Comparison of ENCODE assay signal across 27 cellular contexts in genomic region chr2:192278701-192279100, GRCh38.
"Had no signal": no experiment of that assay in that cellular context is flagged by ENCODE, and none has a peak within 500 bp of the region (broad histone marks: within the 10 kb centered on the region; RNA-seq: fewer than 3 reads in every experiment).

No MANE protein-coding gene starts in this region.

- DNase-seq: colonic mucosa; cortex of kidney; dorsolateral prefrontal cortex; effector CD4-positive, alpha-beta T cell; effector CD8-positive, alpha-beta T cell; effector memory CD4-positive, alpha-beta T cell; effector memory CD8-positive, alpha-beta T cell; endodermal cell; erythroblast; esophagus squamous epithelium; foreskin fibroblast; foreskin keratinocyte; foreskin melanocyte; gastrocnemius medialis; glutamatergic neuron; head of caudate nucleus; heart left ventricle; heart right ventricle had no signal

- H3K27ac ChIP-seq: colonic mucosa, coronary artery, dorsolateral prefrontal cortex, epithelial cell of prostate, esophagus muscularis mucosa, esophagus squamous epithelium, foreskin keratinocyte, gastrocnemius medialis, gastroesophageal sphincter, heart left ventricle, heart right ventricle had no signal

- H3K4me3 ChIP-seq: colonic mucosa, coronary artery, dorsolateral prefrontal cortex, esophagus muscularis mucosa, esophagus squamous epithelium, gastrocnemius medialis, gastroesophageal sphincter, heart left ventricle, heart right ventricle had no signal

- H3K9me3 ChIP-seq: colonic mucosa, esophagus muscularis mucosa, esophagus squamous epithelium, gastrocnemius medialis, gastroesophageal sphincter, heart left ventricle, heart right ventricle had no signal

- H3K27me3 ChIP-seq: colonic mucosa, dorsolateral prefrontal cortex, esophagus muscularis mucosa, esophagus squamous epithelium, foreskin keratinocyte, gastrocnemius medialis, gastroesophageal sphincter, heart right ventricle had no signal

- H3K36me3 ChIP-seq: colonic mucosa, esophagus muscularis mucosa, esophagus squamous epithelium, gastrocnemius medialis, gastroesophageal sphincter, heart left ventricle, heart right ventricle had no signal

- FAIRE-seq: colon, endometrium, endothelial cell of umbilical vein, frontal cortex had no signal

- H3K4me1 ChIP-seq: colonic mucosa, esophagus muscularis mucosa, esophagus squamous epithelium, foreskin keratinocyte, gastrocnemius medialis, gastroesophageal sphincter, heart left ventricle, heart right ventricle had no signal

- ATAC-seq: effector memory CD8-positive, alpha-beta T cell; esophagus mucosa; foreskin keratinocyte; gastrocnemius medialis; gastroesophageal sphincter; heart left ventricle; heart right ventricle had no signal
